1 cellular context compared by ENCODE assay signal in genomic region chr10:87863102-87863943, GRCh38.
TF ChIP-seq lines count a peak whose summit lies in the region.

TSS of gene KLLN (minus strand) at chr10:87863533. CDS start at chr10:87862487, 1,046 bp downstream.
TSS of gene PTEN (plus strand) at chr10:87863625. CDS start at chr10:87864470, 845 bp downstream.

TF ChIP-seq in HEK293, 187 proteins besides CTCF, POLR2A, EP300 and RAD21 (continued from another document):
- no peak for TF ChIP-seq ZNF148 (tag by site-specific recombination; IDR thresholded peaks at IDR 0.05; ENCODE audit: borderline replicate concordance)
- peak; percentile 92 for TF ChIP-seq IKZF3 (tag by site-specific recombination; IDR thresholded peaks at IDR 0.05)
- no peak for TF ChIP-seq GLI4 (tag by site-specific recombination; IDR thresholded peaks at IDR 0.05)
- peak; percentile 26; the same call in 1 of the 2 replicates for TF ChIP-seq ZIC2 (tag by site-specific recombination; IDR thresholded peaks at IDR 0.05)
- no peak for TF ChIP-seq ZNF133 (tag by site-specific recombination; IDR thresholded peaks at IDR 0.05)
- TF ChIP-seq ZNF350 (tag by site-specific recombination; IDR thresholded peaks at IDR 0.05) = no peak
- no peak for TF ChIP-seq ZNF221 (tag by site-specific recombination; IDR thresholded peaks at IDR 0.05; ENCODE audit: borderline replicate concordance)
- TF ChIP-seq ZBTB48 (tag by site-specific recombination; IDR thresholded peaks at IDR 0.05) = no peak; the same call in 1 of the 2 replicates
- TF ChIP-seq RBAK (tag by site-specific recombination; IDR thresholded peaks at IDR 0.05) = no peak
- peak; percentile 8; the same call in 1 of the 2 replicates for TF ChIP-seq PRDM10 (tag by site-specific recombination; IDR thresholded peaks at IDR 0.05)
- TF ChIP-seq ZNF548 (tag by site-specific recombination; IDR thresholded peaks at IDR 0.05) = no peak
- no peak for TF ChIP-seq ZNF426 (tag by site-specific recombination; IDR thresholded peaks at IDR 0.05)
- no peak for TF ChIP-seq ZNF645 (tag by site-specific recombination; IDR thresholded peaks at IDR 0.05)
- peak; percentile 77 for TF ChIP-seq ZNF596 (tag by site-specific recombination; IDR thresholded peaks at IDR 0.05)
- TF ChIP-seq SCRT1 (tag by site-specific recombination; IDR thresholded peaks at IDR 0.05; ENCODE audit: borderline replicate concordance) = no peak
- peak; percentile 68 for TF ChIP-seq ZNF335 (tag by site-specific recombination; conservative IDR thresholded peaks at IDR 0.05)
- TF ChIP-seq ZNF571 (tag by site-specific recombination; IDR thresholded peaks at IDR 0.05) = no peak
- TF ChIP-seq GFI1B (tag by site-specific recombination; IDR thresholded peaks at IDR 0.05) = no peak
- TF ChIP-seq GLIS2 (tag by site-specific recombination; IDR thresholded peaks at IDR 0.05) = peak; percentile 80
- 0 out of 2 replicates have a peak, but pooled peaks have one; percentile 33 for TF ChIP-seq PRDM6 (tag by site-specific recombination; IDR thresholded peaks at IDR 0.05)
- TF ChIP-seq REST (tag by site-specific recombination; IDR thresholded peaks at IDR 0.05) = no peak
- TF ChIP-seq ZNF624 (tag by site-specific recombination; IDR thresholded peaks at IDR 0.05) = no peak
- TF ChIP-seq ZNF837 (tag by site-specific recombination; IDR thresholded peaks at IDR 0.05) = no peak
- TF ChIP-seq ZNF24 (tag by site-specific recombination; IDR thresholded peaks at IDR 0.05) = no peak
- TF ChIP-seq ELK4 (IDR thresholded peaks at IDR 0.05; ENCODE audit: borderline replicate concordance, low read depth, low read length) = no peak
- TF ChIP-seq ZNF626 (tag by site-specific recombination; IDR thresholded peaks at IDR 0.05) = 0 out of 2 replicates have a peak, but pooled peaks have one; percentile 35
- peak; percentile 54 for TF ChIP-seq OSR2 (tag by site-specific recombination; IDR thresholded peaks at IDR 0.05)
- TF ChIP-seq ZNF292 (tag by site-specific recombination; IDR thresholded peaks at IDR 0.05; ENCODE audit: borderline replicate concordance, low read depth) = no peak
- TF ChIP-seq ZXDB (tag by site-specific recombination; IDR thresholded peaks at IDR 0.05) = no peak
- TF ChIP-seq ZNF558 (tag by site-specific recombination; IDR thresholded peaks at IDR 0.05) = no peak
- no peak for TF ChIP-seq ZNF580 (tag by site-specific recombination; IDR thresholded peaks at IDR 0.05)
- peak; percentile 85 for TF ChIP-seq SP3 (tag by site-specific recombination; IDR thresholded peaks at IDR 0.05)
- no peak for TF ChIP-seq ZNF23 (tag by site-specific recombination; IDR thresholded peaks at IDR 0.05; ENCODE audit: borderline replicate concordance)
- no peak for TF ChIP-seq ZNF354C (tag by site-specific recombination; IDR thresholded peaks at IDR 0.05; ENCODE audit: borderline replicate concordance, low read depth)
- TF ChIP-seq YY1 (tag by site-specific recombination; IDR thresholded peaks at IDR 0.05) = peak; percentile 92
- TF ChIP-seq ZNF114 (tag by site-specific recombination; IDR thresholded peaks at IDR 0.05) = no peak
- no peak for TF ChIP-seq ZNF530 (tag by site-specific recombination; IDR thresholded peaks at IDR 0.05; ENCODE audit: low read depth)
- TF ChIP-seq ZBTB21 (tag by site-specific recombination; IDR thresholded peaks at IDR 0.05) = no peak
- TF ChIP-seq ZNF138 (tag by site-specific recombination; IDR thresholded peaks at IDR 0.05; ENCODE audit: borderline replicate concordance) = no peak
- no peak for TF ChIP-seq ZNF155 (tag by site-specific recombination; IDR thresholded peaks at IDR 0.05)
- TF ChIP-seq ZNF398 (tag by site-specific recombination; IDR thresholded peaks at IDR 0.05) = peak; percentile 99
- TF ChIP-seq SCRT2 (tag by site-specific recombination; IDR thresholded peaks at IDR 0.05) = no peak
- TF ChIP-seq BCL11B (tag by site-specific recombination; IDR thresholded peaks at IDR 0.05; ENCODE audit: low read depth) = no peak
- peak; percentile 75 for TF ChIP-seq ZFHX2 (tag by site-specific recombination; conservative IDR thresholded peaks at IDR 0.05)
- TF ChIP-seq ZNF560 (tag by site-specific recombination; IDR thresholded peaks at IDR 0.05; ENCODE audit: borderline replicate concordance) = no peak
- no peak for TF ChIP-seq ZNF175 (tag by site-specific recombination; IDR thresholded peaks at IDR 0.05)
- TF ChIP-seq SP7 (tag by site-specific recombination; IDR thresholded peaks at IDR 0.05) = peak; percentile 43; the same call in 1 of the 2 replicates
- no peak for TF ChIP-seq ZNF132 (tag by site-specific recombination; IDR thresholded peaks at IDR 0.05; ENCODE audit: borderline replicate concordance)
- no peak for TF ChIP-seq ZNF529 (tag by site-specific recombination; IDR thresholded peaks at IDR 0.05; ENCODE audit: insufficient replicate concordance)
- 0 out of 2 replicates have a peak, but pooled peaks have one; percentile 22 for TF ChIP-seq KLF7 (tag by site-specific recombination; IDR thresholded peaks at IDR 0.05; ENCODE audit: borderline replicate concordance)
TF ChIP-seq in HEK293: peak in this region for 55.
